In genomic region chr10:110711382-110711781, GRCh38 we compare ENCODE assay signal across 28 cellular contexts.
"Had no signal": no experiment of that assay in that cellular context is flagged by ENCODE, and none has a peak within 500 bp of the region (broad histone marks: within the 10 kb centered on the region; RNA-seq: fewer than 3 reads in every experiment).

No MANE protein-coding gene starts in this region.

- H3K27ac ChIP-seq: ascending aorta, cardiac muscle cell, neutrophil, skin epidermis, thoracic aorta, uterus, WERI-Rb-1 had no signal

- H3K36me3 ChIP-seq: ascending aorta, cardiac muscle cell, gastrocnemius medialis, neutrophil, thoracic aorta, uterus, WERI-Rb-1 had no signal

- ATAC-seq: effector memory CD8-positive, alpha-beta T cell; left colon; sciatic nerve had no signal

- FAIRE-seq: keratinocyte, TTC549 had no signal

- H3K4me3 ChIP-seq: ascending aorta, cardiac muscle cell, gastrocnemius medialis, lung, skin epidermis, thoracic aorta, uterus had no signal

- H3K9me3 ChIP-seq: ascending aorta, gastrocnemius medialis, neutrophil, thoracic aorta, uterus had no signal

- DNase-seq: activated CD4-positive, alpha-beta T cell treated with anti-CD3 and anti-CD28 coated beads for 48 hours; activated CD4-positive, alpha-beta T cell treated with anti-CD3 and anti-CD28 coated beads, Interleukin-2, amount 50 U/mL, for 48 hours; activated CD8-positive, alpha-beta memory T cell treated with anti-CD3 and anti-CD28 coated beads for 24 hours; activated effector memory CD4-positive, alpha-beta T cell treated with anti-CD3 and anti-CD28 coated beads, Interleukin-2, amount 50 U/mL, for 16 hours; activated naive CD4-positive, alpha-beta T cell treated with anti-CD3 and anti-CD28 coated beads for 36 hours; activated naive CD8-positive, alpha-beta T cell treated with anti-CD3 and anti-CD28 coated beads, Interleukin-2, amount 10 ng/mL, durations not matched to agents 7 days and 5 days; activated T-cell treated with anti-CD3 and anti-CD28 coated beads, Interleukin-2, amount 50 U/mL, for 1 hour; cortex of kidney; effector memory CD8-positive, alpha-beta T cell; erythroblast; gastrocnemius medialis; glutamatergic neuron; hippocampal formation; left colon; stimulated activated CD4-positive, alpha-beta T cell treated with anti-CD3 and anti-CD28 coated beads, Interleukin-12 subunit alpha, Interleukin-12 subunit beta, amount 100 ng/mL, for 4 hours; stimulated activated CD4-positive, alpha-beta T cell treated with anti-CD3 and anti-CD28 coated beads, Interleukin-4, amount 100 ng/mL, for 1 hour; T-helper 9 cell; uterus; WERI-Rb-1 had no signal

- H3K4me1 ChIP-seq: uterus had no signal

- H3K27me3 ChIP-seq: ascending aorta, cardiac muscle cell, gastrocnemius medialis, neutrophil, uterus had no signal
